1 cellular context compared by ENCODE assay signal in the genomic region with DNA sequence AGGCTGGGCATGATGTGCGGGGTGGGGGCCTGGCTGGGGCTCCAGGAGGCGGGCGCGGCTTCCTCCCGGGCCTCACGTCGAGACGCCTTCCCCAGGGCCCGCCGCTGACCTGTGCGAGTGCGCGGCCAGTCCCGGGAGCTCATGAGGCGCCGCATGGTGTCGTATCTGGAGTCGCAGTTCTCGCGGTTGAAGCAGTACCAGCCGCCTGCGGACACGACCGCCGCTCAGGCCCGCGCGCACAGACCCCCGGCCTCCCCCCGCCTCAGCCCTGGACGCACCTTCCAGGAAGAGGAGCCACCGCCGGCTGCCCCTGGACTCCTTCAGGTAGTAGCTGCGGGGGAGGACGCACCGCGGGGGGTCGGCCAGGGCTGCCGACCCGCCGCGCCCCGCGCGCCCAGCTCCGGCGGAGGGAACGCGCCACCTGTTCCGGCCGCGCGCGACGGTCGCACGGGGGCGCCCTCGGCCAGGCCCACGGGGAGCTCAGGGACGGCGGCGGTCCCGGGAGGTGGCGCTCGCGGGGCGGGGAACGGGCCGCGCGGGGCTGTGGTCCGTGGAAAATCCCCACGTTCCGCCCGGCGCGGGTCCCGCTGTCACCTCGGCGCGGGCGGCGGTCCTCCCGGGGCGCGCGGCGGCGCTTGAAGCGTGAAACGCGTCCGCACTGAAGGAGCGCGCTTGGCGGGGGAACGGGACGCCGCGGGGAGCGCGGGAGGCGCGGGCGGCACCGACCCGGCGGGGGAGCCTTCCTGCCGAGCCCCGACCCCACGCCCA.
TF ChIP-seq lines count a peak whose summit lies in the region.

No MANE protein-coding gene starts in this region.

TF ChIP-seq in K562, 482 proteins besides CTCF, POLR2A, EP300 and RAD21 (continued from another document and continues in another):
- TF ChIP-seq, protein P1, sequence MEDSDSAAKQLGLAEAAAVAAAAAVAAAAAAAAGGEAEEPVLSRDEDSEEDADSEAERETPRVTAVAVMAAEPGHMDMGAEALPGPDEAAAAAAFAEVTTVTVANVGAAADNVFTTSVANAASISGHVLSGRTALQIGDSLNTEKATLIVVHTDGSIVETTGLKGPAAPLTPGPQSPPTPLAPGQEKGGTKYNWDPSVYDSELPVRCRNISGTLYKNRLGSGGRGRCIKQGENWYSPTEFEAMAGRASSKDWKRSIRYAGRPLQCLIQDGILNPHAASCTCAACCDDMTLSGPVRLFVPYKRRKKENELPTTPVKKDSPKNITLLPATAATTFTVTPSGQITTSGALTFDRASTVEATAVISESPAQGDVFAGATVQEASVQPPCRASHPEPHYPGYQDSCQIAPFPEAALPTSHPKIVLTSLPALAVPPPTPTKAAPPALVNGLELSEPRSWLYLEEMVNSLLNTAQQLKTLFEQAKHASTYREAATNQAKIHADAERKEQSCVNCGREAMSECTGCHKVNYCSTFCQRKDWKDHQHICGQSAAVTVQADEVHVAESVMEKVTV (CRISPR knock-in tag; IDR thresholded peaks at IDR 0.05): peak; percentile 44; the same call in 1 of the 2 replicates
- TF ChIP-seq NONO (IDR thresholded peaks at IDR 0.05; ENCODE audit: low read depth in 2 of 2, low read length in 1 of 2) (peak in 1 of 2 experiments; percentile 82; a peak in 1 of 4 replicates), ZNF134 (CRISPR knock-in tag; conservative IDR thresholded peaks at IDR 0.05) (no peak), ZNF274 (IDR thresholded peaks at IDR 0.05; ENCODE audit: borderline replicate concordance, low read depth, low read length) (no peak), YY1 (IDR thresholded peaks at IDR 0.05; ENCODE audit: borderline replicate concordance in 1 of 3, control insufficient read depth in 1 of 3, extremely low read depth in 1 of 3, insufficient read depth in 3 of 3, insufficient read length in 1 of 3, insufficient replicate concordance in 2 of 3, low read depth in 1 of 3, low read length in 2 of 3) (peak in 1 of 3 experiments; percentile 44), TCF3 (CRISPR knock-in tag; IDR thresholded peaks at IDR 0.05) (0 out of 2 replicates have a peak, but pooled peaks have one; percentile 9), NFIX (CRISPR knock-in tag; IDR thresholded peaks at IDR 0.05; ENCODE audit: low read depth) (no peak), RBFOX2 (IDR thresholded peaks at IDR 0.05; ENCODE audit: low read depth, low read length) (peak; percentile 77), ZNF263 (CRISPR knock-in tag; IDR thresholded peaks at IDR 0.05; ENCODE audit: borderline replicate concordance) (0 out of 2 replicates have a peak, but pooled peaks have one; percentile 16), SLC30A9 (CRISPR knock-in tag; IDR thresholded peaks at IDR 0.05) (no peak), ZNF124 (CRISPR knock-in tag; IDR thresholded peaks at IDR 0.05) (no peak), GATAD2B (IDR thresholded peaks at IDR 0.05; ENCODE audit: borderline replicate concordance) (peak; percentile 100), NFE2L1 (tag; IDR thresholded peaks at IDR 0.05; ENCODE audit: borderline replicate concordance, low read depth) (no peak), ZBTB33 (CRISPR knock-in tag; IDR thresholded peaks at IDR 0.05) (peak; percentile 9; the same call in 1 of the 2 replicates), KDM2B (CRISPR knock-in tag; IDR thresholded peaks at IDR 0.05) (no peak; the same call in 1 of the 2 replicates), NR2C1 (IDR thresholded peaks at IDR 0.05) (no peak), NR2C1 (tag; IDR thresholded peaks at IDR 0.05) (no peak), ZNF324 (CRISPR knock-in tag; IDR thresholded peaks at IDR 0.05) (no peak), PYGO2 (tag; IDR thresholded peaks at IDR 0.05) (no peak), HMGN3 (IDR thresholded peaks at IDR 0.05; ENCODE audit: borderline replicate concordance, extremely low read depth, insufficient read length, low read depth, low read length) (peak; percentile 17), GABPB1 (CRISPR knock-in tag; IDR thresholded peaks at IDR 0.05) (peak; percentile 47; the same call in 1 of the 2 replicates), MYBL2 (IDR thresholded peaks at IDR 0.05; ENCODE audit: low read depth) (no peak), MYBL2 (CRISPR knock-in tag; IDR thresholded peaks at IDR 0.05; ENCODE audit: borderline replicate concordance) (no peak), ZBTB17 (CRISPR knock-in tag; IDR thresholded peaks at IDR 0.05) (no peak), ZNF75A (CRISPR knock-in tag; IDR thresholded peaks at IDR 0.05) (no peak), NCOA6 (IDR thresholded peaks at IDR 0.05) (peak; percentile 84), HNRNPK (IDR thresholded peaks at IDR 0.05; ENCODE audit: low read depth, low read length, poor library complexity, severe bottlenecking) (no peak), ZNF699 (CRISPR knock-in tag; IDR thresholded peaks at IDR 0.05; ENCODE audit: insufficient replicate concordance) (no peak), SIN3B (IDR thresholded peaks at IDR 0.05; ENCODE audit: low read depth) (peak; percentile 80), EP400 (IDR thresholded peaks at IDR 0.05) (peak; percentile 69; the same call in 1 of the 2 replicates), KDM5B (IDR thresholded peaks at IDR 0.05; ENCODE audit: insufficient replicate concordance, low read depth, low read length) (peak; percentile 59), TFAM (CRISPR knock-in tag; conservative IDR thresholded peaks at IDR 0.05) (no peak), POLR2G (IDR thresholded peaks at IDR 0.05; ENCODE audit: low read depth, low read length) (peak; percentile 83), DMBX1 (CRISPR knock-in tag; IDR thresholded peaks at IDR 0.05; ENCODE audit: borderline replicate concordance) (no peak), FOXK1 (CRISPR knock-in tag; IDR thresholded peaks at IDR 0.05; ENCODE audit: borderline replicate concordance) (no peak), HSF4 (CRISPR knock-in tag; IDR thresholded peaks at IDR 0.05; ENCODE audit: borderline replicate concordance) (no peak), FIP1L1 (IDR thresholded peaks at IDR 0.05; ENCODE audit: low read depth, low read length, poor library complexity, severe bottlenecking) (peak; percentile 28), EZH2 (IDR thresholded peaks at IDR 0.05; ENCODE audit: borderline replicate concordance, low read depth, low read length) (no peak), ZNF146 (CRISPR knock-in tag; IDR thresholded peaks at IDR 0.05; ENCODE audit: unreplicated experiment) (no peak)
- TF ChIP-seq, protein P2, sequence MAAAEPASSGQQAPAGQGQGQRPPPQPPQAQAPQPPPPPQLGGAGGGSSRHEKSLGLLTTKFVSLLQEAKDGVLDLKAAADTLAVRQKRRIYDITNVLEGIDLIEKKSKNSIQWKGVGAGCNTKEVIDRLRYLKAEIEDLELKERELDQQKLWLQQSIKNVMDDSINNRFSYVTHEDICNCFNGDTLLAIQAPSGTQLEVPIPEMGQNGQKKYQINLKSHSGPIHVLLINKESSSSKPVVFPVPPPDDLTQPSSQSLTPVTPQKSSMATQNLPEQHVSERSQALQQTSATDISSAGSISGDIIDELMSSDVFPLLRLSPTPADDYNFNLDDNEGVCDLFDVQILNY (CRISPR knock-in tag; IDR thresholded peaks at IDR 0.05): no peak
- TF ChIP-seq, protein P3, sequence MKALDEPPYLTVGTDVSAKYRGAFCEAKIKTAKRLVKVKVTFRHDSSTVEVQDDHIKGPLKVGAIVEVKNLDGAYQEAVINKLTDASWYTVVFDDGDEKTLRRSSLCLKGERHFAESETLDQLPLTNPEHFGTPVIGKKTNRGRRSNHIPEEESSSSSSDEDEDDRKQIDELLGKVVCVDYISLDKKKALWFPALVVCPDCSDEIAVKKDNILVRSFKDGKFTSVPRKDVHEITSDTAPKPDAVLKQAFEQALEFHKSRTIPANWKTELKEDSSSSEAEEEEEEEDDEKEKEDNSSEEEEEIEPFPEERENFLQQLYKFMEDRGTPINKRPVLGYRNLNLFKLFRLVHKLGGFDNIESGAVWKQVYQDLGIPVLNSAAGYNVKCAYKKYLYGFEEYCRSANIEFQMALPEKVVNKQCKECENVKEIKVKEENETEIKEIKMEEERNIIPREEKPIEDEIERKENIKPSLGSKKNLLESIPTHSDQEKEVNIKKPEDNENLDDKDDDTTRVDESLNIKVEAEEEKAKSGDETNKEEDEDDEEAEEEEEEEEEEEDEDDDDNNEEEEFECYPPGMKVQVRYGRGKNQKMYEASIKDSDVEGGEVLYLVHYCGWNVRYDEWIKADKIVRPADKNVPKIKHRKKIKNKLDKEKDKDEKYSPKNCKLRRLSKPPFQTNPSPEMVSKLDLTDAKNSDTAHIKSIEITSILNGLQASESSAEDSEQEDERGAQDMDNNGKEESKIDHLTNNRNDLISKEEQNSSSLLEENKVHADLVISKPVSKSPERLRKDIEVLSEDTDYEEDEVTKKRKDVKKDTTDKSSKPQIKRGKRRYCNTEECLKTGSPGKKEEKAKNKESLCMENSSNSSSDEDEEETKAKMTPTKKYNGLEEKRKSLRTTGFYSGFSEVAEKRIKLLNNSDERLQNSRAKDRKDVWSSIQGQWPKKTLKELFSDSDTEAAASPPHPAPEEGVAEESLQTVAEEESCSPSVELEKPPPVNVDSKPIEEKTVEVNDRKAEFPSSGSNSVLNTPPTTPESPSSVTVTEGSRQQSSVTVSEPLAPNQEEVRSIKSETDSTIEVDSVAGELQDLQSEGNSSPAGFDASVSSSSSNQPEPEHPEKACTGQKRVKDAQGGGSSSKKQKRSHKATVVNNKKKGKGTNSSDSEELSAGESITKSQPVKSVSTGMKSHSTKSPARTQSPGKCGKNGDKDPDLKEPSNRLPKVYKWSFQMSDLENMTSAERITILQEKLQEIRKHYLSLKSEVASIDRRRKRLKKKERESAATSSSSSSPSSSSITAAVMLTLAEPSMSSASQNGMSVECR (CRISPR knock-in tag; IDR thresholded peaks at IDR 0.05): peak; percentile 77
- TF ChIP-seq, protein P4, sequence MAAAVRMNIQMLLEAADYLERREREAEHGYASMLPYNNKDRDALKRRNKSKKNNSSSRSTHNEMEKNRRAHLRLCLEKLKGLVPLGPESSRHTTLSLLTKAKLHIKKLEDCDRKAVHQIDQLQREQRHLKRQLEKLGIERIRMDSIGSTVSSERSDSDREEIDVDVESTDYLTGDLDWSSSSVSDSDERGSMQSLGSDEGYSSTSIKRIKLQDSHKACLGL (CRISPR knock-in tag; IDR thresholded peaks at IDR 0.05; ENCODE audit: borderline replicate concordance, poor library complexity, severe bottlenecking): no peak
- TF ChIP-seq, protein P5, sequence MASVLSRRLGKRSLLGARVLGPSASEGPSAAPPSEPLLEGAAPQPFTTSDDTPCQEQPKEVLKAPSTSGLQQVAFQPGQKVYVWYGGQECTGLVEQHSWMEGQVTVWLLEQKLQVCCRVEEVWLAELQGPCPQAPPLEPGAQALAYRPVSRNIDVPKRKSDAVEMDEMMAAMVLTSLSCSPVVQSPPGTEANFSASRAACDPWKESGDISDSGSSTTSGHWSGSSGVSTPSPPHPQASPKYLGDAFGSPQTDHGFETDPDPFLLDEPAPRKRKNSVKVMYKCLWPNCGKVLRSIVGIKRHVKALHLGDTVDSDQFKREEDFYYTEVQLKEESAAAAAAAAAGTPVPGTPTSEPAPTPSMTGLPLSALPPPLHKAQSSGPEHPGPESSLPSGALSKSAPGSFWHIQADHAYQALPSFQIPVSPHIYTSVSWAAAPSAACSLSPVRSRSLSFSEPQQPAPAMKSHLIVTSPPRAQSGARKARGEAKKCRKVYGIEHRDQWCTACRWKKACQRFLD (CRISPR knock-in tag; IDR thresholded peaks at IDR 0.05): no peak
- TF ChIP-seq, protein P6, sequence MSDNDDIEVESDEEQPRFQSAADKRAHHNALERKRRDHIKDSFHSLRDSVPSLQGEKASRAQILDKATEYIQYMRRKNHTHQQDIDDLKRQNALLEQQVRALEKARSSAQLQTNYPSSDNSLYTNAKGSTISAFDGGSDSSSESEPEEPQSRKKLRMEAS (CRISPR knock-in tag; IDR thresholded peaks at IDR 0.05): peak; percentile 66
- TF ChIP-seq, protein P7, sequence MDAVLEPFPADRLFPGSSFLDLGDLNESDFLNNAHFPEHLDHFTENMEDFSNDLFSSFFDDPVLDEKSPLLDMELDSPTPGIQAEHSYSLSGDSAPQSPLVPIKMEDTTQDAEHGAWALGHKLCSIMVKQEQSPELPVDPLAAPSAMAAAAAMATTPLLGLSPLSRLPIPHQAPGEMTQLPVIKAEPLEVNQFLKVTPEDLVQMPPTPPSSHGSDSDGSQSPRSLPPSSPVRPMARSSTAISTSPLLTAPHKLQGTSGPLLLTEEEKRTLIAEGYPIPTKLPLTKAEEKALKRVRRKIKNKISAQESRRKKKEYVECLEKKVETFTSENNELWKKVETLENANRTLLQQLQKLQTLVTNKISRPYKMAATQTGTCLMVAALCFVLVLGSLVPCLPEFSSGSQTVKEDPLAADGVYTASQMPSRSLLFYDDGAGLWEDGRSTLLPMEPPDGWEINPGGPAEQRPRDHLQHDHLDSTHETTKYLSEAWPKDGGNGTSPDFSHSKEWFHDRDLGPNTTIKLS (IDR thresholded peaks at IDR 0.05; ENCODE audit: borderline replicate concordance, low read depth): peak; percentile 46; the same call in 1 of the 2 replicates
- TF ChIP-seq, protein P8, sequence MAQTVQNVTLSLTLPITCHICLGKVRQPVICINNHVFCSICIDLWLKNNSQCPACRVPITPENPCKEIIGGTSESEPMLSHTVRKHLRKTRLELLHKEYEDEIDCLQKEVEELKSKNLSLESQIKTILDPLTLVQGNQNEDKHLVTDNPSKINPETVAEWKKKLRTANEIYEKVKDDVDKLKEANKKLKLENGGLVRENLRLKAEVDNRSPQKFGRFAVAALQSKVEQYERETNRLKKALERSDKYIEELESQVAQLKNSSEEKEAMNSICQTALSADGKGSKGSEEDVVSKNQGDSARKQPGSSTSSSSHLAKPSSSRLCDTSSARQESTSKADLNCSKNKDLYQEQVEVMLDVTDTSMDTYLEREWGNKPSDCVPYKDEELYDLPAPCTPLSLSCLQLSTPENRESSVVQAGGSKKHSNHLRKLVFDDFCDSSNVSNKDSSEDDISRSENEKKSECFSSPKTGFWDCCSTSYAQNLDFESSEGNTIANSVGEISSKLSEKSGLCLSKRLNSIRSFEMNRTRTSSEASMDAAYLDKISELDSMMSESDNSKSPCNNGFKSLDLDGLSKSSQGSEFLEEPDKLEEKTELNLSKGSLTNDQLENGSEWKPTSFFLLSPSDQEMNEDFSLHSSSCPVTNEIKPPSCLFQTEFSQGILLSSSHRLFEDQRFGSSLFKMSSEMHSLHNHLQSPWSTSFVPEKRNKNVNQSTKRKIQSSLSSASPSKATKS (CRISPR knock-in tag; IDR thresholded peaks at IDR 0.05): no peak
- TF ChIP-seq, protein P9, sequence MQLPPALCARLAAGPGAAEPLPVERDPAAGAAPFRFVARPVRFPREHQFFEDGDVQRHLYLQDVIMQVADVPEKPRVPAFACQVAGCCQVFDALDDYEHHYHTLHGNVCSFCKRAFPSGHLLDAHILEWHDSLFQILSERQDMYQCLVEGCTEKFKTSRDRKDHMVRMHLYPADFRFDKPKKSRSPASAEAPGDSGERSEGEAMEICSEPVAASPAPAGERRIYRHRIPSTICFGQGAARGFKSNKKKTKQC (CRISPR knock-in tag; IDR thresholded peaks at IDR 0.05): no peak
